Comparison of ENCODE assay signal across 8 cellular contexts in genomic region chr17:58351710-58352017, GRCh38. TPM values are rescaled to one million over a fixed set of nuclear protein-coding genes. Genes with fewer than 3 reads are reported as not detected.
DNase-seq lines count a peak whose midpoint lies in the region; ATAC-seq and TF ChIP-seq lines count a peak whose summit lies in the region.

No MANE protein-coding gene starts in this region.

- H3K27me3 ChIP-seq in layer of hippocampus (ENCODE audit: control insufficient read depth, insufficient read depth, low read length) (no peaks in the 10 kb centered on the region), tibial nerve (no peaks in the 10 kb centered on the region)

- H3K4me3 ChIP-seq in GM08714 (ENCODE audit: low read length) (peak overlapping the region; percentile 76), tibial nerve (peak overlapping the region; percentile 78 to 95 (median 80))

- no peak for TF ChIP-seq CTCF in tibial nerve (IDR thresholded peaks at IDR 0.05)

- no peaks in the 10 kb centered on the region for H3K27me3 Mint-ChIP-seq in activated T-helper 17 cell treated with anti-CD3 and anti-CD28 coated beads, Interleukin-2, amount 50 U/mL, for 72 hours

- TF ChIP-seq POLR2A in tibial nerve (IDR thresholded peaks at IDR 0.05) = no peak

- no peaks in the 10 kb centered on the region for H3K9me3 Mint-ChIP-seq in activated T-helper 17 cell treated with anti-CD3 and anti-CD28 coated beads, Interleukin-2, amount 50 U/mL, for 72 hours

- H3K4me3 Mint-ChIP-seq in activated T-helper 17 cell treated with anti-CD3 and anti-CD28 coated beads, Interleukin-2, amount 50 U/mL, for 72 hours = peak overlapping the region; percentile 98

- H3K4me1 ChIP-seq in tibial nerve = peaks cover 0 to 33% (median 12%) of the 10 kb centered on the region in 4 donors

- peaks cover 32% of the 10 kb centered on the region for H3K4me1 Mint-ChIP-seq in activated T-helper 17 cell treated with anti-CD3 and anti-CD28 coated beads, Interleukin-2, amount 50 U/mL, for 72 hours

- WGBS in tibial nerve, 2 donors = 0 to 1% methylated on average over 15 of the region's 15 CpGs

- H3K9me3 ChIP-seq in tibial nerve = no peaks in the 10 kb centered on the region

- DNase-seq in tibial nerve (ENCODE audit: low spot score in 2 of 2) = no peak
- DNase-seq in NCI-H146 treated with DMSO at 0.1 percent for 48 hours (lab: John Stamatoyannopoulos, UW; ENCODE audit: unreplicated experiment) = no peak
- no peak for DNase-seq in HUDEP-2 (lab: John Stamatoyannopoulos, UW; ENCODE audit: unreplicated experiment in 76 of 76)
- no peak for DNase-seq in DMS79 (lab: John Stamatoyannopoulos, UW)

- H3K27ac Mint-ChIP-seq in activated T-helper 17 cell treated with anti-CD3 and anti-CD28 coated beads, Interleukin-2, amount 50 U/mL, for 72 hours = peak overlapping the region; percentile 96

- peaks cover 65% of the 10 kb centered on the region for H3K36me3 Mint-ChIP-seq in activated T-helper 17 cell treated with anti-CD3 and anti-CD28 coated beads, Interleukin-2, amount 50 U/mL, for 72 hours (ENCODE audit: low read depth)

- TF ChIP-seq EP300 in tibial nerve (IDR thresholded peaks at IDR 0.05) = no peak

- H3K36me3 ChIP-seq in tibial nerve = peaks cover 0 to 39% (median 19%) of the 10 kb centered on the region in 3 donors

- ATAC-seq in HG02852 (IDR thresholded peaks at IDR 0.05; ENCODE audit: unreplicated experiment) = peak; percentile 2
- ATAC-seq in activated T-helper 17 cell treated with anti-CD3 and anti-CD28 coated beads, Interleukin-2, amount 50 U/mL, for 72 hours (replicated peaks) = peak; percentile 11

- H3K27ac ChIP-seq in layer of hippocampus (ENCODE audit: low read depth, low read length) (peak overlapping the region; percentile 79), tibial nerve (peak overlapping the region; percentile 73 to 96 (median 94))

RNA-seq across cellular contexts. Expression of gene SUPT4H1, which starts 0.3 kb away (rescaled TPM):
- total RNA-seq in activated T-helper 17 cell treated with anti-CD3 and anti-CD28 coated beads, Interleukin-2, amount 50 U/mL, for 72 hours = 100 to 1,000 TPM; 117 to 147 TPM
- 10 to 100 TPM; 34.5 to 38.0 (median 35.2) TPM for total RNA-seq in tibial nerve

RNA-seq across cellular contexts. Expression of gene TSPOAP1, which starts 23.1 kb away (rescaled TPM):
- 100 to 1,000 TPM in 1 of 2 donors, 10 to 100 TPM in 1; 97.2 to 107 TPM for total RNA-seq in activated T-helper 17 cell treated with anti-CD3 and anti-CD28 coated beads, Interleukin-2, amount 50 U/mL, for 72 hours
- 10 to 100 TPM; 11.4 to 16.3 (median 13.0) TPM for total RNA-seq in tibial nerve

Comparison
In these comparisons a context has a peak if more than half of its experiments do, and no peak if none do; other contexts are left out.
1. RNA of gene TSPOAP1, which starts 23.1 kb away (total RNA-seq): 97.2 to 107 TPM in activated T-helper 17 cell treated with anti-CD3 and anti-CD28 coated beads, Interleukin-2, amount 50 U/mL, for 72 hours; 11.4 to 16.3 TPM in tibial nerve; every median in the first group is over 4 times any median in the second.